Comparison of ENCODE assay signal across 8 cellular contexts in the genomic region with DNA sequence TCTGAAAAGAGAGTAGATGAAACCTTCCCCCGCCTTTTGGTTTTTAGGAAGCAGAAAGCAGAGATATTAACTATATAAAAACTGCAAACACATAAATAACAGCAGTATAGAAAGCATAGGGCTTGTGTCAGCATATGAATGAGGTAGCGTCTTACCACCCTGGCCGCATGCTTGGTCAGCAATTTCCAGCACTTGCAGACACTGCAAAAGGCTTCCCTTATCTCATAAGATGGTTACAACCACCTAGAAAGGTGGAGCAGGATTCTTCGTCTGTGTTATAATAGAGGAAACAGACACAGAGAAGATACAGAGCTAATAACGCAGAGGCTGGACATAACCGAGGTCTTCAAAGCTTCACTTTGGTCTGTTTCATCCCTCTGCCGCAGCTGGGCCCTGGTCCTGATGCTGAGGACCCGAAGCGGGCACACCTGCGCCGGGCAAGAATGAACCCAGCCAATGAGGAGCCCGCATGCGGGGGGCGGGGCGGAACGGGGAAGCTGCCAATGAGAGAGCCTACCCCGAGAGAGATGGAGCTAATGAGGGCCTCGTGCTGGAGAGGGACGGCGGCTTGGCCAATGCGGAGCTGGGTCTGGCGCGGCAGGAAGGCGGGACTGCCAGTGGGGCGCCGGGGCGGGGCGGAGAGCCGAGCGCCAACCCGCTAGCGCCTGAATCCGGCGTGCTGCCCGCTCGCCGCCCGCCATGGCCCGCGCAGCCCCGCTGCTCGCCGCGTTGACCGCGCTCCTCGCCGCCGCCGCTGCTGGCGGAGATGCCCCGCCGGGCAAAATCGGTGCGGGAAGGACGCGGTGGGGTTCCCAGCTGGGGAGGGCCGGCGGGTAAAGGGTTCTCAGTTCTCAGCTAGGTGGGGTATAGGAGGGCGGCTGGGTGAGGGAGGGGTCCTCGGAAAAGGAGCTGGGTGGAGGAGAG. TPM values are rescaled to one million over a fixed set of nuclear protein-coding genes. Genes with fewer than 3 reads are reported as not detected.
DNase-seq lines count a peak whose midpoint lies in the region; ATAC-seq and TF ChIP-seq lines count a peak whose summit lies in the region.

Gene PCYOX1L (plus strand): TSS at position 677 of the 924 bp plus-strand sequence. CDS start 23 bp downstream, at position 700.

- DNase-seq in CD4-positive, CD25-positive, alpha-beta regulatory T cell = peak; percentile 96 to 97 (median 97)
- peak; percentile 97 for DNase-seq in NCI-H774 (lab: John Stamatoyannopoulos, UW)
- peak; percentile 97 to 98 for DNase-seq in activated CD4-positive, alpha-beta T cell treated with anti-CD3 and anti-CD28 coated beads, Interleukin-2, amount 50 U/mL, for 4 hours
- peak; percentile 84 to 97 for DNase-seq in dermis microvascular lymphatic vessel endothelial cell (ENCODE audit: low read depth in 2 of 2)
- DNase-seq in stimulated activated CD4-positive, alpha-beta T cell treated with anti-CD3 and anti-CD28 coated beads, Interleukin-4, amount 100 ng/mL, for 1 hour = peak; percentile 98

- H3K4me3 Mint-ChIP-seq in CD4-positive, CD25-positive, alpha-beta regulatory T cell = peak within 1 kb of the TSS; percentile 93 to 96 (median 94)

- peaks cover 0 to 3% (median 0%) of the 10 kb centered on the region in 7 donors for H3K9me3 Mint-ChIP-seq in CD4-positive, CD25-positive, alpha-beta regulatory T cell

- H3K4me1 ChIP-seq in CD4-positive, CD25-positive, alpha-beta regulatory T cell (ENCODE audit: control insufficient read depth, insufficient read depth, low read length, poor library complexity, severe bottlenecking) = peaks cover 62% of the 10 kb centered on the region
- H3K4me1 ChIP-seq in liver (ENCODE audit: control insufficient read depth in 4 of 4, insufficient read depth in 4 of 4, low read length in 3 of 4) = peaks cover 2 to 10% (median 5%) of the 10 kb centered on the region in 4 donors

- 3% methylated on average over 61 of the region's 61 CpGs for WGBS in liver

- no peak within 1 kb of the TSS for H3K9ac ChIP-seq in liver (ENCODE audit: low read depth in 1 of 2, low read length in 2 of 2)

- H3K4me3 ChIP-seq in CD4-positive, CD25-positive, alpha-beta regulatory T cell (ENCODE audit: low read depth, low read length) = peak within 1 kb of the TSS; percentile 81
- peak within 1 kb of the TSS; percentile 12 to 61 (median 39) for H3K4me3 ChIP-seq in liver (ENCODE audit: low read depth in 1 of 3, low read length in 3 of 3)

- peaks cover 33% of the 10 kb centered on the region for H3K36me3 ChIP-seq in CD4-positive, CD25-positive, alpha-beta regulatory T cell (ENCODE audit: control insufficient read depth, insufficient read depth, low read length)
- H3K36me3 ChIP-seq in liver (ENCODE audit: control insufficient read depth in 4 of 4, insufficient read depth in 3 of 4, low read depth in 1 of 4, low read length in 3 of 4) = peaks cover 0 to 11% (median 4%) of the 10 kb centered on the region in 4 donors

- peaks cover 26 to 85% (median 62%) of the 10 kb centered on the region in 4 donors for H3K4me1 Mint-ChIP-seq in CD4-positive, CD25-positive, alpha-beta regulatory T cell

- H3K27ac ChIP-seq in CD4-positive, CD25-positive, alpha-beta regulatory T cell (ENCODE audit: insufficient read depth, low read length, poor library complexity, severe bottlenecking) = peak within 1 kb of the TSS; percentile 79
- peak within 1 kb of the TSS in 1 of 2 donors; percentile 25 for H3K27ac ChIP-seq in liver (ENCODE audit: low read depth in 1 of 2, low read length in 2 of 2)

- H3K9me3 ChIP-seq in CD4-positive, CD25-positive, alpha-beta regulatory T cell (ENCODE audit: control insufficient read depth in 2 of 2, low read length in 2 of 2) = no peaks in the 10 kb centered on the region
- H3K9me3 ChIP-seq in liver (ENCODE audit: control insufficient read depth in 4 of 4, low read length in 3 of 4) = no peaks in the 10 kb centered on the region

- TF ChIP-seq CTCF in liver (IDR thresholded peaks at IDR 0.05; ENCODE audit: low read depth, low read length, missing input control) = no peak

- peak; percentile 99 for ATAC-seq in CD4-positive, CD25-positive, alpha-beta regulatory T cell (ENCODE audit: low read depth in 2 of 2)
- peak; percentile 100 for ATAC-seq in GM19438 (IDR thresholded peaks at IDR 0.05; ENCODE audit: low read depth, unreplicated experiment)
- ATAC-seq in HG03571 (IDR thresholded peaks at IDR 0.05; ENCODE audit: unreplicated experiment) = peak; percentile 99

- no peak for TF ChIP-seq RAD21 in liver (IDR thresholded peaks at IDR 0.05)

- H3K27ac Mint-ChIP-seq in CD4-positive, CD25-positive, alpha-beta regulatory T cell = peak within 1 kb of the TSS; percentile 91 to 96 (median 94)

- H3K27me3 Mint-ChIP-seq in CD4-positive, CD25-positive, alpha-beta regulatory T cell = no peaks in the 10 kb centered on the region

- peaks cover 23% of the 10 kb centered on the region for H3K36me3 Mint-ChIP-seq in CD4-positive, CD25-positive, alpha-beta regulatory T cell

- H3K27me3 ChIP-seq in CD4-positive, CD25-positive, alpha-beta regulatory T cell (ENCODE audit: control insufficient read depth, insufficient read depth, low read length) = no peaks in the 10 kb centered on the region
- H3K27me3 ChIP-seq in liver (ENCODE audit: control insufficient read depth in 4 of 4, insufficient read depth in 4 of 4, low read length in 3 of 4) = no peaks in the 10 kb centered on the region

TF ChIP-seq in liver, 16 proteins besides CTCF, POLR2A, EP300 and RAD21:
- TF ChIP-seq GABPA (IDR thresholded peaks at IDR 0.05 in 1 of 2, conservative IDR thresholded peaks at IDR 0.05 in 1 of 2) = peak in 1 of 2 donors; percentile 63
- no peak for TF ChIP-seq YY1 (IDR thresholded peaks at IDR 0.05)
- no peak for TF ChIP-seq RXRA (IDR thresholded peaks at IDR 0.05)
- TF ChIP-seq, protein P1, sequence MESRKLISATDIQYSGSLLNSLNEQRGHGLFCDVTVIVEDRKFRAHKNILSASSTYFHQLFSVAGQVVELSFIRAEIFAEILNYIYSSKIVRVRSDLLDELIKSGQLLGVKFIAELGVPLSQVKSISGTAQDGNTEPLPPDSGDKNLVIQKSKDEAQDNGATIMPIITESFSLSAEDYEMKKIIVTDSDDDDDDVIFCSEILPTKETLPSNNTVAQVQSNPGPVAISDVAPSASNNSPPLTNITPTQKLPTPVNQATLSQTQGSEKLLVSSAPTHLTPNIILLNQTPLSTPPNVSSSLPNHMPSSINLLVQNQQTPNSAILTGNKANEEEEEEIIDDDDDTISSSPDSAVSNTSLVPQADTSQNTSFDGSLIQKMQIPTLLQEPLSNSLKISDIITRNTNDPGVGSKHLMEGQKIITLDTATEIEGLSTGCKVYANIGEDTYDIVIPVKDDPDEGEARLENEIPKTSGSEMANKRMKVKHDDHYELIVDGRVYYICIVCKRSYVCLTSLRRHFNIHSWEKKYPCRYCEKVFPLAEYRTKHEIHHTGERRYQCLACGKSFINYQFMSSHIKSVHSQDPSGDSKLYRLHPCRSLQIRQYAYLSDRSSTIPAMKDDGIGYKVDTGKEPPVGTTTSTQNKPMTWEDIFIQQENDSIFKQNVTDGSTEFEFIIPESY (IDR thresholded peaks at IDR 0.05) = no peak
- TF ChIP-seq HNF4A (conservative IDR thresholded peaks at IDR 0.05) = no peak
- TF ChIP-seq EGR1 (IDR thresholded peaks at IDR 0.05; ENCODE audit: low read depth in 2 of 2) = peak; percentile 65 to 84
- peak; percentile 24 for TF ChIP-seq MAX (IDR thresholded peaks at IDR 0.05)
- TF ChIP-seq SP1 (IDR thresholded peaks at IDR 0.05) = peak; percentile 24
- TF ChIP-seq TAF1 (conservative IDR thresholded peaks at IDR 0.05) = no peak
- TF ChIP-seq NR2F2 (IDR thresholded peaks at IDR 0.05) = no peak
- TF ChIP-seq, protein P2, sequence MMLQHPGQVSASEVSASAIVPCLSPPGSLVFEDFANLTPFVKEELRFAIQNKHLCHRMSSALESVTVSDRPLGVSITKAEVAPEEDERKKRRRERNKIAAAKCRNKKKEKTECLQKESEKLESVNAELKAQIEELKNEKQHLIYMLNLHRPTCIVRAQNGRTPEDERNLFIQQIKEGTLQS (IDR thresholded peaks at IDR 0.05) = no peak
- TF ChIP-seq FOXA1 (IDR thresholded peaks at IDR 0.05) = no peak
- no peak for TF ChIP-seq FOXA2 (IDR thresholded peaks at IDR 0.05)
- TF ChIP-seq HNF4G (IDR thresholded peaks at IDR 0.05) = no peak
- TF ChIP-seq JUND (IDR thresholded peaks at IDR 0.05) = no peak
- TF ChIP-seq, protein P3, sequence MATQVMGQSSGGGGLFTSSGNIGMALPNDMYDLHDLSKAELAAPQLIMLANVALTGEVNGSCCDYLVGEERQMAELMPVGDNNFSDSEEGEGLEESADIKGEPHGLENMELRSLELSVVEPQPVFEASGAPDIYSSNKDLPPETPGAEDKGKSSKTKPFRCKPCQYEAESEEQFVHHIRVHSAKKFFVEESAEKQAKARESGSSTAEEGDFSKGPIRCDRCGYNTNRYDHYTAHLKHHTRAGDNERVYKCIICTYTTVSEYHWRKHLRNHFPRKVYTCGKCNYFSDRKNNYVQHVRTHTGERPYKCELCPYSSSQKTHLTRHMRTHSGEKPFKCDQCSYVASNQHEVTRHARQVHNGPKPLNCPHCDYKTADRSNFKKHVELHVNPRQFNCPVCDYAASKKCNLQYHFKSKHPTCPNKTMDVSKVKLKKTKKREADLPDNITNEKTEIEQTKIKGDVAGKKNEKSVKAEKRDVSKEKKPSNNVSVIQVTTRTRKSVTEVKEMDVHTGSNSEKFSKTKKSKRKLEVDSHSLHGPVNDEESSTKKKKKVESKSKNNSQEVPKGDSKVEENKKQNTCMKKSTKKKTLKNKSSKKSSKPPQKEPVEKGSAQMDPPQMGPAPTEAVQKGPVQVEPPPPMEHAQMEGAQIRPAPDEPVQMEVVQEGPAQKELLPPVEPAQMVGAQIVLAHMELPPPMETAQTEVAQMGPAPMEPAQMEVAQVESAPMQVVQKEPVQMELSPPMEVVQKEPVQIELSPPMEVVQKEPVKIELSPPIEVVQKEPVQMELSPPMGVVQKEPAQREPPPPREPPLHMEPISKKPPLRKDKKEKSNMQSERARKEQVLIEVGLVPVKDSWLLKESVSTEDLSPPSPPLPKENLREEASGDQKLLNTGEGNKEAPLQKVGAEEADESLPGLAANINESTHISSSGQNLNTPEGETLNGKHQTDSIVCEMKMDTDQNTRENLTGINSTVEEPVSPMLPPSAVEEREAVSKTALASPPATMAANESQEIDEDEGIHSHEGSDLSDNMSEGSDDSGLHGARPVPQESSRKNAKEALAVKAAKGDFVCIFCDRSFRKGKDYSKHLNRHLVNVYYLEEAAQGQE (IDR thresholded peaks at IDR 0.05) = no peak

RNA-seq across cellular contexts. Expression of gene PCYOX1L, which starts in this region (rescaled TPM):
- total RNA-seq in CD4-positive, CD25-positive, alpha-beta regulatory T cell = 39.7 TPM
- 10 to 100 TPM; 17.7 to 22.0 (median 19.3) TPM for polyA plus RNA-seq in CD4-positive, CD25-positive, alpha-beta regulatory T cell
- total RNA-seq in dermis microvascular lymphatic vessel endothelial cell = 11.4 and 12.6 TPM in 2 replicates
- total RNA-seq in liver = 1 to 10 TPM; 1.1 to 4.4 TPM
- 1 to 10 TPM in 1 of 2 donors, under 1 TPM in 1; 0.47 to 1.2 TPM for polyA plus RNA-seq in liver

Comparison
In these comparisons a context has a peak if more than half of its experiments do, and no peak if none do; other contexts are left out.
1. RNA of gene PCYOX1L (polyA plus RNA-seq): 17.7 to 22.0 TPM in CD4-positive, CD25-positive, alpha-beta regulatory T cell; 0.47 to 1.2 TPM in liver; every median in the first group is over 4 times any median in the second.
2. Peak in every context shown above with its lines, with median percentiles within 50 percentile points of each other: ATAC-seq and DNase-seq.